In genomic region chr20:1227121-1227582, GRCh38 we compare ENCODE assay signal across 11 cellular contexts. TPM values are rescaled to one million over a fixed set of nuclear protein-coding genes. Genes with fewer than 3 reads are reported as not detected.
A peak's percentile ranks its signal among the peaks of the same experiment; 100 is the strongest.
DNase-seq lines count a peak whose midpoint lies in the region; ATAC-seq and TF ChIP-seq lines count a peak whose summit lies in the region.
"Had no signal": no experiment of that assay in that cellular context is flagged by ENCODE, and none has a peak within 500 bp of the region (broad histone marks: within the 10 kb centered on the region; RNA-seq: fewer than 3 reads in every experiment).

No MANE protein-coding gene starts in this region.

- no peaks in the 10 kb centered on the region for H3K27me3 ChIP-seq in ovary

- H3K9me3 Mint-ChIP-seq in activated CD4-positive, alpha-beta T cell treated with anti-CD3 and anti-CD28 coated beads, Interleukin-2, amount 10 ng/mL, durations not matched to agents 7 days and 5 days: no peaks in the 10 kb centered on the region
- peaks cover 0 to 2% of the 10 kb centered on the region in 2 donors for H3K9me3 Mint-ChIP-seq in effector memory CD8-positive, alpha-beta T cell
- peaks cover 2% of the 10 kb centered on the region for H3K9me3 Mint-ChIP-seq in stimulated activated effector memory CD8-positive, alpha-beta T cell treated with anti-CD3 and anti-CD28 coated beads, Interleukin-12 subunit alpha, Interleukin-12 subunit beta, amount 100 ng/mL, for 72 hours

- CTCF ChIA-PET in activated CD4-positive, alpha-beta T cell treated with anti-CD3 and anti-CD28 coated beads, Interleukin-2, amount 10 ng/mL, durations not matched to agents 7 days and 5 days (lab: Charles Lee): interaction anchor here (0.6 to 1.1 kb wide), 3 partner anchors 14 to 737 kb away, joined by 3 read pairs; no protein-coding TSS in a partner anchor

- no peak overlapping the region for H3K4me3 ChIP-seq in ovary

- ATAC-seq in effector memory CD8-positive, alpha-beta T cell (replicated peaks): no peak
- no peak for ATAC-seq in stimulated activated effector memory CD8-positive, alpha-beta T cell treated with anti-CD3 and anti-CD28 coated beads, Interleukin-12 subunit alpha, Interleukin-12 subunit beta, amount 100 ng/mL, for 72 hours
- no peak for ATAC-seq in HG02884 (IDR thresholded peaks at IDR 0.05; ENCODE audit: unreplicated experiment)

- POLR2A ChIA-PET in activated CD4-positive, alpha-beta T cell treated with anti-CD3 and anti-CD28 coated beads, Interleukin-2, amount 10 ng/mL, durations not matched to agents 7 days and 5 days (lab: Charles Lee): no interaction called here

- no peak for TF ChIP-seq POLR2A in ovary (IDR thresholded peaks at IDR 0.05)

- no peak overlapping the region for H3K27ac ChIP-seq in ovary

- H3K36me3 Mint-ChIP-seq in activated CD4-positive, alpha-beta T cell treated with anti-CD3 and anti-CD28 coated beads, Interleukin-2, amount 10 ng/mL, durations not matched to agents 7 days and 5 days (ENCODE audit: low read depth): no peaks in the 10 kb centered on the region
- H3K36me3 Mint-ChIP-seq in effector memory CD8-positive, alpha-beta T cell (ENCODE audit: insufficient read depth): peaks cover 3% of the 10 kb centered on the region
- peaks cover 5% of the 10 kb centered on the region for H3K36me3 Mint-ChIP-seq in stimulated activated effector memory CD8-positive, alpha-beta T cell treated with anti-CD3 and anti-CD28 coated beads, Interleukin-12 subunit alpha, Interleukin-12 subunit beta, amount 100 ng/mL, for 72 hours

- no peak for TF ChIP-seq EP300 in ovary (IDR thresholded peaks at IDR 0.05)

- intact Hi-C loops in ovary (cut with DNase I): no loop called here

- no peaks in the 10 kb centered on the region for H3K36me3 ChIP-seq in ovary
- H3K36me3 ChIP-seq: upper lobe of left lung had no signal

- no peak for TF ChIP-seq CTCF in ovary (IDR thresholded peaks at IDR 0.05)

- H3K27me3 Mint-ChIP-seq in activated CD4-positive, alpha-beta T cell treated with anti-CD3 and anti-CD28 coated beads, Interleukin-2, amount 10 ng/mL, durations not matched to agents 7 days and 5 days: peaks cover 50% of the 10 kb centered on the region
- H3K27me3 Mint-ChIP-seq in effector memory CD8-positive, alpha-beta T cell: peaks cover 13 to 32% of the 10 kb centered on the region in 2 donors

- no peak for DNase-seq in activated CD4-positive, alpha-beta T cell treated with anti-CD3 and anti-CD28 coated beads, Interleukin-2, amount 10 ng/mL, durations not matched to agents 7 days and 5 days
- DNase-seq in activated CD4-positive, alpha-beta T cell treated with anti-CD3 and anti-CD28 coated beads, Interleukin-2, amount 50 U/mL, for 4 hours: no peak
- peak; percentile 21 for DNase-seq in NOMO-1 treated with dmso at 0.1 percent for 144 hours (lab: John Stamatoyannopoulos, UW; ENCODE audit: unreplicated experiment)
- DNase-seq in effector memory CD8-positive, alpha-beta T cell: no peak
- DNase-seq in stimulated activated effector memory CD8-positive, alpha-beta T cell treated with anti-CD3 and anti-CD28 coated beads, Interleukin-12 subunit alpha, Interleukin-12 subunit beta, amount 100 ng/mL, for 72 hours (ENCODE audit: low spot score in 2 of 2): no peak
- DNase-seq in hypothalamus (lab: John Stamatoyannopoulos, UW): no peak
- no peak for DNase-seq in ovary
- DNase-seq: stimulated activated CD4-positive, alpha-beta T cell treated with anti-CD3 and anti-CD28 coated beads, Interleukin-4, amount 100 ng/mL, for 4 hours had no signal

- H3K4me1 ChIP-seq in ovary (ENCODE audit: insufficient read depth): peaks cover 8% of the 10 kb centered on the region

- peaks cover 19% of the 10 kb centered on the region for H3K4me1 Mint-ChIP-seq in activated CD4-positive, alpha-beta T cell treated with anti-CD3 and anti-CD28 coated beads, Interleukin-2, amount 10 ng/mL, durations not matched to agents 7 days and 5 days
- H3K4me1 Mint-ChIP-seq in effector memory CD8-positive, alpha-beta T cell (ENCODE audit: low read depth in 2 of 2): peaks cover 6 to 12% of the 10 kb centered on the region in 2 donors
- peaks cover 14% of the 10 kb centered on the region for H3K4me1 Mint-ChIP-seq in stimulated activated effector memory CD8-positive, alpha-beta T cell treated with anti-CD3 and anti-CD28 coated beads, Interleukin-12 subunit alpha, Interleukin-12 subunit beta, amount 100 ng/mL, for 72 hours

- H3K27ac Mint-ChIP-seq in activated CD4-positive, alpha-beta T cell treated with anti-CD3 and anti-CD28 coated beads, Interleukin-2, amount 10 ng/mL, durations not matched to agents 7 days and 5 days: peak overlapping the region; percentile 68
- H3K27ac Mint-ChIP-seq in effector memory CD8-positive, alpha-beta T cell: no peak overlapping the region
- H3K27ac Mint-ChIP-seq in stimulated activated effector memory CD8-positive, alpha-beta T cell treated with anti-CD3 and anti-CD28 coated beads, Interleukin-12 subunit alpha, Interleukin-12 subunit beta, amount 100 ng/mL, for 72 hours: no peak overlapping the region

- no peaks in the 10 kb centered on the region for H3K9me3 ChIP-seq in ovary
- H3K9me3 ChIP-seq: upper lobe of left lung had no signal

- 65 to 70% (median 68%) methylated on average over 14 of the region's 14 CpGs for WGBS in ovary, 3 donors

- H3K4me3 Mint-ChIP-seq in activated CD4-positive, alpha-beta T cell treated with anti-CD3 and anti-CD28 coated beads, Interleukin-2, amount 10 ng/mL, durations not matched to agents 7 days and 5 days: peak overlapping the region; percentile 83
- peak overlapping the region; percentile 78 to 79 for H3K4me3 Mint-ChIP-seq in effector memory CD8-positive, alpha-beta T cell
- H3K4me3 Mint-ChIP-seq in stimulated activated effector memory CD8-positive, alpha-beta T cell treated with anti-CD3 and anti-CD28 coated beads, Interleukin-12 subunit alpha, Interleukin-12 subunit beta, amount 100 ng/mL, for 72 hours: peak overlapping the region; percentile 66

RNA-seq across cellular contexts. Expression of gene RAD21L1, which starts 1.3 kb away (rescaled TPM):
- total RNA-seq in activated CD4-positive, alpha-beta T cell treated with anti-CD3 and anti-CD28 coated beads, Interleukin-2, amount 10 ng/mL, durations not matched to agents 7 days and 5 days: under 1 TPM in 1 of 2 experiments, not detected in 1; 0.27 TPM
- not detected for total RNA-seq in ovary
- polyA plus RNA-seq in ovary: not detected
- total RNA-seq: upper lobe of left lung had no signal

RNA-seq across cellular contexts. Expression of gene C20orf202, which starts 23.9 kb away (rescaled TPM):
- not detected for total RNA-seq in activated CD4-positive, alpha-beta T cell treated with anti-CD3 and anti-CD28 coated beads, Interleukin-2, amount 10 ng/mL, durations not matched to agents 7 days and 5 days
- total RNA-seq in ovary: under 1 TPM in 6 of 7 donors, not detected in 1; 0.18 to 0.38 (median 0.29) TPM
- under 1 TPM; 0.22 to 0.58 TPM for polyA plus RNA-seq in ovary
- total RNA-seq: LHCN-M2 had no signal

RNA-seq across cellular contexts. Expression of gene SNPH, which starts 38.9 kb away (rescaled TPM):
- total RNA-seq in activated CD4-positive, alpha-beta T cell treated with anti-CD3 and anti-CD28 coated beads, Interleukin-2, amount 10 ng/mL, durations not matched to agents 7 days and 5 days: 1 to 10 TPM; 7.3 to 8.4 TPM
- 1 to 10 TPM; 2.4 to 6.8 (median 4.1) TPM for total RNA-seq in ovary
- polyA plus RNA-seq in ovary: 1 to 10 TPM; 1.5 to 1.7 TPM

RNA-seq across cellular contexts. Expression of gene TMEM74B, which starts 42.4 kb away (rescaled TPM):
- under 1 TPM in 1 of 2 experiments, not detected in 1; 0.10 TPM for total RNA-seq in activated CD4-positive, alpha-beta T cell treated with anti-CD3 and anti-CD28 coated beads, Interleukin-2, amount 10 ng/mL, durations not matched to agents 7 days and 5 days
- 1 to 10 TPM in 4 of 7 donors, under 1 TPM in 2, not detected in 1; 0.33 to 1.7 (median 1.1) TPM for total RNA-seq in ovary
- under 1 TPM; 0.72 to 0.99 TPM for polyA plus RNA-seq in ovary
- total RNA-seq: LHCN-M2 had no signal
